ENCODE assay signal across 8 cellular contexts in the genomic region with DNA sequence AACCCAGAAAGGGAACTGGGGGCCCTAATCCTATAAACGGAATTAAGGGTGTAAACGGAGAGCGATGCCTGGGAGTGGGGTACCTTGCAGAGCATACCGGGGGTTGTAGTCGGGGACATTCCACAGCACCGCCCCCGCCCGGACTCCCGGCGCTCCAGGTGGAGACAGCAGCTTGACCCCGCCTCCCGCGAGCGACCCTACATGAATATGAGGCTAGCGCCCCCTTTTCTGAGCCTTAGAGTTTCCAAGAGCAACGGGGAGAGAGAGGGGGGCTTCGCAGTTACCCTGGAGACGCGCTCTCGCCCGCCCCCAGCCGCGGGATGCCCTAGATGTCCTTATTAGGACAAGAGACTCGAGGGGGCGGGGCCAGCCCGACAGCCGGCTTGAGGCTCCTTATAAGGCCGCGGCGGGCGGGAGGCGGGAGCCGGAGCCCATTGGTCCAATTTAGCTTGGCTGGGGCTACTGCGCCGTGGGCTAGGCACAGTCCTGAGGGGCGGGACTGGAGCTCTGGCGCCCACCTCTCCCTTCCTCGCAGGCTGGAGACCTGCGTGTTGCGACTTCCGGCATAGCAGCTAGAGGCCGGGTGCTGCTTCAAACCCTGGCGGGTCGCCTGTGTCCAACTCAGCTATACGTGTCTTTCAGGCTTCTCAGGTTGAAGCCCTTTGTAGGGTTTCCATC. TPM values are rescaled to one million over a fixed set of nuclear protein-coding genes. Genes with fewer than 3 reads are reported as not detected.
DNase-seq lines count a peak whose midpoint lies in the region; ATAC-seq and TF ChIP-seq lines count a peak whose summit lies in the region.

No MANE protein-coding gene starts in this region.

- peak overlapping the region; percentile 64 for H2AFZ ChIP-seq in osteoblast (ENCODE audit: low read length)

- H3K27ac ChIP-seq in osteoblast (ENCODE audit: low read depth, low read length) (peak overlapping the region; percentile 82), thoracic aorta (peak overlapping the region; percentile 98 to 100)

- H3K4me1 ChIP-seq in osteoblast (ENCODE audit: insufficient read depth, low read length) (peaks cover 45% of the 10 kb centered on the region), thoracic aorta (ENCODE audit: control insufficient read depth in 1 of 2, low read depth in 2 of 2) (peaks cover 24 to 46% of the 10 kb centered on the region in 2 donors)

- H3K27ac Mint-ChIP-seq in activated naive CD8-positive, alpha-beta T cell treated with anti-CD3 and anti-CD28 coated beads for 36 hours, result peak overlapping the region; percentile 98
- H3K27ac Mint-ChIP-seq in glutamatergic neuron (ENCODE audit: unreplicated experiment), result peak overlapping the region; percentile 99

- H3K4me1 Mint-ChIP-seq in activated naive CD8-positive, alpha-beta T cell treated with anti-CD3 and anti-CD28 coated beads for 36 hours, result peaks cover 53% of the 10 kb centered on the region
- peaks cover 16% of the 10 kb centered on the region for H3K4me1 Mint-ChIP-seq in glutamatergic neuron (ENCODE audit: low read depth, unreplicated experiment)

- no peaks in the 10 kb centered on the region for H3K27me3 Mint-ChIP-seq in activated naive CD8-positive, alpha-beta T cell treated with anti-CD3 and anti-CD28 coated beads for 36 hours
- H3K27me3 Mint-ChIP-seq in glutamatergic neuron (ENCODE audit: unreplicated experiment), result peaks cover 36% of the 10 kb centered on the region

- peaks cover 35% of the 10 kb centered on the region for H4K20me1 ChIP-seq in osteoblast (ENCODE audit: insufficient read depth, low read length)

- H3K9me3 ChIP-seq in osteoblast (ENCODE audit: low read depth, low read length) (no peaks in the 10 kb centered on the region), thoracic aorta (no peaks in the 10 kb centered on the region)

- H3K4me3 ChIP-seq in osteoblast (ENCODE audit: insufficient read depth, low read length), result peak overlapping the region; percentile 99
- peak overlapping the region; percentile 96 for H3K4me3 ChIP-seq in thoracic aorta

- ATAC-seq in HG02642 (IDR thresholded peaks at IDR 0.05; ENCODE audit: poor library complexity, unreplicated experiment), result peak; percentile 50
- ATAC-seq in thoracic aorta (ENCODE audit: insufficient number of reproducible peaks, low FRiP score, low read depth), result peak; percentile 41

- no peaks in the 10 kb centered on the region for H3K9me3 Mint-ChIP-seq in activated naive CD8-positive, alpha-beta T cell treated with anti-CD3 and anti-CD28 coated beads for 36 hours
- H3K9me3 Mint-ChIP-seq in glutamatergic neuron (ENCODE audit: unreplicated experiment), result peaks cover 35% of the 10 kb centered on the region

- TF ChIP-seq CTCF in GM10266 (IDR thresholded peaks at IDR 0.05; ENCODE audit: control insufficient read depth, insufficient read depth, low read depth, missing control alignments) (no peak), glutamatergic neuron (IDR thresholded peaks at IDR 0.05; ENCODE audit: partially characterized antibody, unreplicated experiment) (no peak), osteoblast (IDR thresholded peaks at IDR 0.05; ENCODE audit: extremely low read depth, low read depth, low read length) (no peak), thoracic aorta (IDR thresholded peaks at IDR 0.05) (no peak)

- H3K4me2 ChIP-seq in osteoblast (ENCODE audit: insufficient read depth, low read length), result peak overlapping the region; percentile 99

- H3K27me3 ChIP-seq in osteoblast (ENCODE audit: insufficient read depth, low read length), result no peaks in the 10 kb centered on the region
- H3K27me3 ChIP-seq in thoracic aorta (replicated peaks; ENCODE audit: insufficient read depth), result no peaks in the 10 kb centered on the region

- peaks cover 67% of the 10 kb centered on the region for H3K79me2 ChIP-seq in osteoblast (ENCODE audit: insufficient read depth, low read length)

- H3K36me3 ChIP-seq in osteoblast (ENCODE audit: insufficient read depth, low read length) (peaks cover 50% of the 10 kb centered on the region), thoracic aorta (peaks cover 42% of the 10 kb centered on the region)

- H3K4me3 Mint-ChIP-seq in activated naive CD8-positive, alpha-beta T cell treated with anti-CD3 and anti-CD28 coated beads for 36 hours, result peak overlapping the region; percentile 95
- H3K4me3 Mint-ChIP-seq in glutamatergic neuron (ENCODE audit: unreplicated experiment), result peak overlapping the region; percentile 98

- peaks cover 34% of the 10 kb centered on the region for H3K36me3 Mint-ChIP-seq in activated naive CD8-positive, alpha-beta T cell treated with anti-CD3 and anti-CD28 coated beads for 36 hours
- H3K36me3 Mint-ChIP-seq in glutamatergic neuron (ENCODE audit: unreplicated experiment), result peaks cover 4% of the 10 kb centered on the region

- DNase-seq in GM10266 (ENCODE audit: extremely low spot score) (peak; percentile 97), NCI-H1105 (lab: John Stamatoyannopoulos, UW) (peak; percentile 98), SKM-1 (lab: John Stamatoyannopoulos, UW; ENCODE audit: unreplicated experiment) (peak; percentile 90), glutamatergic neuron (peak; percentile 99), osteoblast (ENCODE audit: insufficient read length, low spot score, missing footprints) (peak; percentile 99), thoracic aorta (ENCODE audit: low spot score) (peak; percentile 97)
- peak; percentile 99 for DNase-seq in activated naive CD8-positive, alpha-beta T cell treated with anti-CD3 and anti-CD28 coated beads for 36 hours

RNA-seq across cellular contexts. Expression of a gene that starts 1.0 kb away (rescaled TPM):
- 10 to 100 TPM; 64.0 to 67.4 TPM for total RNA-seq in activated naive CD8-positive, alpha-beta T cell treated with anti-CD3 and anti-CD28 coated beads for 36 hours
- total RNA-seq in glutamatergic neuron (ENCODE audit: unreplicated experiment) (114 TPM), osteoblast (50.1 and 53.6 TPM in 2 replicates), thoracic aorta (10 to 100 TPM; 51.8 to 62.8 TPM)

RNA-seq across cellular contexts. Expression of a gene that starts 1.3 kb away (rescaled TPM):
- total RNA-seq in activated naive CD8-positive, alpha-beta T cell treated with anti-CD3 and anti-CD28 coated beads for 36 hours, result 1,000 to 10,000 TPM; 1,050 to 1,075 TPM
- total RNA-seq in glutamatergic neuron (ENCODE audit: unreplicated experiment) (1,294 TPM), osteoblast (607 and 704 TPM in 2 replicates), thoracic aorta (100 to 1,000 TPM; 565 to 797 TPM)

RNA-seq across cellular contexts. Expression of a gene that starts 13.3 kb away (rescaled TPM):
- 1 to 10 TPM; 8.5 to 8.9 TPM for total RNA-seq in activated naive CD8-positive, alpha-beta T cell treated with anti-CD3 and anti-CD28 coated beads for 36 hours
- total RNA-seq in glutamatergic neuron (ENCODE audit: unreplicated experiment), result 16.3 TPM
- 81.6 and 94.8 TPM in 2 replicates for total RNA-seq in osteoblast
- 100 to 1,000 TPM; 134 to 219 TPM for total RNA-seq in thoracic aorta

RNA-seq across cellular contexts. Expression of a gene that starts 20.4 kb away (rescaled TPM):
- 10 to 100 TPM; 39.3 to 41.5 TPM for total RNA-seq in activated naive CD8-positive, alpha-beta T cell treated with anti-CD3 and anti-CD28 coated beads for 36 hours
- not detected for total RNA-seq in glutamatergic neuron (ENCODE audit: unreplicated experiment)
- not detected in 2 replicates for total RNA-seq in osteoblast
- total RNA-seq in thoracic aorta, result 10 to 100 TPM in 1 of 2 donors, 1 to 10 TPM in 1; 1.6 to 13.7 TPM

RNA-seq across cellular contexts. Expression of a gene that starts 25.5 kb away (rescaled TPM):
- 1 to 10 TPM; 2.4 to 3.3 TPM for total RNA-seq in activated naive CD8-positive, alpha-beta T cell treated with anti-CD3 and anti-CD28 coated beads for 36 hours
- 14.7 TPM for total RNA-seq in glutamatergic neuron (ENCODE audit: unreplicated experiment)
- 1.1 and 1.5 TPM in 2 replicates for total RNA-seq in osteoblast
- total RNA-seq in thoracic aorta, result under 1 TPM in 1 of 2 donors, not detected in 1; 0.81 TPM

Comparison
In these comparisons a context has a peak if more than half of its experiments do, and no peak if none do; other contexts are left out.
1. Peak in every context shown above with its lines: DNase-seq, ATAC-seq, H3K4me3 ChIP-seq and H3K27ac ChIP-seq.